Comparison of ENCODE assay signal across 8 cellular contexts in genomic region chr14:59483819-59484610, GRCh38. TPM values are rescaled to one million over a fixed set of nuclear protein-coding genes. Genes with fewer than 3 reads are reported as not detected.
DNase-seq lines count a peak whose midpoint lies in the region; ATAC-seq and TF ChIP-seq lines count a peak whose summit lies in the region.

Gene JKAMP (plus strand): TSS chr14:59484517. CDS start chr14:59484590, 73 bp downstream.
Gene L3HYPDH (minus strand): TSS chr14:59484408. CDS start chr14:59484316, 92 bp downstream.

- peak in 1 of 2 donors; percentile 75 for TF ChIP-seq POLR2A in vagina (IDR thresholded peaks at IDR 0.05)

- intact Hi-C loops in T-helper 2 cell treated with Interferon-gamma antibody and Interleukin-4, amounts not matched to agents 100 ng/mL and 5 ng/mL, for 36 hours (cut with micrococcal nuclease): loop anchor here (1.0 to 10.0 kb wide), 11 partner anchors 19 to 1801 kb away; partner anchors contain the start of genes ARID4A, CCDC175, DAAM1 and DACT1
- intact Hi-C loops in vagina (cut with DNase I): no loop called here

- peaks cover 8% of the 10 kb centered on the region for H3K36me3 ChIP-seq in right atrium auricular region
- peaks cover 0 to 8% of the 10 kb centered on the region in 2 donors for H3K36me3 ChIP-seq in vagina

- DNase-seq in NCI-H187 treated with DMSO at 0.1 percent for 48 hours (lab: John Stamatoyannopoulos, UW) (peak; percentile 80), anterior cingulate cortex (lab: John Stamatoyannopoulos, UW) (peak; percentile 77 to 97 (median 94)), right atrium auricular region (ENCODE audit: low spot score) (peak; percentile 95), putamen (ENCODE audit: low spot score) (peak; percentile 95), vagina (ENCODE audit: extremely low spot score in 2 of 2) (peak in 1 of 2 donors; percentile 94)

- peak; percentile 52 to 82 for TF ChIP-seq CTCF in right atrium auricular region (IDR thresholded peaks at IDR 0.05)
- TF ChIP-seq CTCF in vagina (IDR thresholded peaks at IDR 0.05): peak in 2 of 3 experiments; percentile 39 to 40

- no peaks in the 10 kb centered on the region for H3K27me3 ChIP-seq in right atrium auricular region
- no peaks in the 10 kb centered on the region for H3K27me3 ChIP-seq in vagina

- peaks cover 0 to 56% of the 10 kb centered on the region in 2 donors for H3K4me1 ChIP-seq in right atrium auricular region
- peaks cover 60% of the 10 kb centered on the region for H3K4me1 ChIP-seq in vagina

- H3K4me3 ChIP-seq in right atrium auricular region: peak within 1 kb of the TSS; percentile 93 to 97
- peak within 1 kb of the TSS; percentile 69 to 97 for H3K4me3 ChIP-seq in vagina

- H3K27ac ChIP-seq in right atrium auricular region (peak within 1 kb of the TSS; percentile 96 to 98), vagina (peak within 1 kb of the TSS; percentile 92)

- peak; percentile 90 for ATAC-seq in GM18502 (IDR thresholded peaks at IDR 0.05; ENCODE audit: poor library complexity, unreplicated experiment)
- ATAC-seq in HG02970 (IDR thresholded peaks at IDR 0.05; ENCODE audit: low FRiP score, unreplicated experiment): peak; percentile 90

- no peaks in the 10 kb centered on the region for H3K9me3 ChIP-seq in right atrium auricular region
- H3K9me3 ChIP-seq in vagina: no peaks in the 10 kb centered on the region

RNA-seq across cellular contexts. Expression of gene JKAMP, which starts in this region (rescaled TPM):
- 29.0 and 29.1 TPM in 2 replicates for total RNA-seq in T-helper 2 cell treated with Interferon-gamma antibody and Interleukin-4, amounts not matched to agents 100 ng/mL and 5 ng/mL, for 36 hours
- 10 to 100 TPM; 38.0 to 66.0 TPM for total RNA-seq in right atrium auricular region
- 45.9 TPM for total RNA-seq in vagina

RNA-seq across cellular contexts. Expression of gene L3HYPDH, which starts in this region (rescaled TPM):
- 12.4 and 15.2 TPM in 2 replicates for total RNA-seq in T-helper 2 cell treated with Interferon-gamma antibody and Interleukin-4, amounts not matched to agents 100 ng/mL and 5 ng/mL, for 36 hours
- total RNA-seq in right atrium auricular region (10 to 100 TPM; 26.5 to 29.8 TPM), vagina (103 TPM)
